2 cellular contexts compared by ENCODE assay signal in the genomic region with DNA sequence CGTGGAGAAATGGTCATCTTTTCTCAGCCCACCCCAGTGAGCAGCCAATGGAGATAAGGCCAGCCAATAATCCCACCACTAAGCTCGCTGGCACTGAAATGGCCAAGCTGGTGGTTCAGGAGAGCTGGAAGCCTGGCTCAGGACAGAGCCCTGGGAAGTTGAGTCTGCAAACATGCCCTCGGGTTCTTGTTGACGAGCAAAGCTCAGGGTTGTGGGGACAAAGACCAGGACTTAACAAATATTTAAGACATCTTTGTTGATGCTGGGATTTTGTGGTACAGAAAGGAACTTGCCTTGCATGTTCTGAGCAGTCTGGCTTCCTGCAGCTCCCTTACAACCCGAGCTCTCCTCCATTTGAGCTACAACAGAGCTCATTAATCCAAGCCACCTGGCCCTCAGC.
TF ChIP-seq lines count a peak whose summit lies in the region.

No MANE protein-coding gene starts in this region.

TF ChIP-seq in HepG2, 621 proteins besides CTCF, POLR2A, EP300 and RAD21 (continued from another document and continues in another):
- TF ChIP-seq ZNF766 (CRISPR knock-in tag; IDR thresholded peaks at IDR 0.05; ENCODE audit: borderline replicate concordance) (no peak), FOXA1 (IDR thresholded peaks at IDR 0.05) (no peak), FOXA1 (CRISPR knock-in tag; IDR thresholded peaks at IDR 0.05) (peak; percentile 35; the same call in 1 of the 2 replicates), SALL1 (CRISPR knock-in tag; IDR thresholded peaks at IDR 0.05) (peak; percentile 42; the same call in 1 of the 2 replicates), RXRB (CRISPR knock-in tag; IDR thresholded peaks at IDR 0.05; ENCODE audit: borderline replicate concordance) (0 out of 2 replicates have a peak, but pooled peaks have one; percentile 41), HNF4A (CRISPR knock-in tag; IDR thresholded peaks at IDR 0.05) (peak; percentile 93), HDAC1 (CRISPR knock-in tag; IDR thresholded peaks at IDR 0.05) (peak; percentile 20; the same call in 1 of the 2 replicates), ARID2 (CRISPR knock-in tag; IDR thresholded peaks at IDR 0.05; ENCODE audit: borderline replicate concordance) (no peak), ARID5B (CRISPR knock-in tag; IDR thresholded peaks at IDR 0.05) (peak; percentile 57), MTA1 (CRISPR knock-in tag; IDR thresholded peaks at IDR 0.05; ENCODE audit: borderline replicate concordance) (0 out of 2 replicates have a peak, but pooled peaks have one; percentile 47), ZNF777 (CRISPR knock-in tag; IDR thresholded peaks at IDR 0.05) (no peak), ZNF205 (CRISPR knock-in tag; IDR thresholded peaks at IDR 0.05) (no peak), FOXJ3 (CRISPR knock-in tag; IDR thresholded peaks at IDR 0.05; ENCODE audit: borderline replicate concordance) (0 out of 2 replicates have a peak, but pooled peaks have one; percentile 51), ESRRA (CRISPR knock-in tag; IDR thresholded peaks at IDR 0.05; ENCODE audit: low read depth) (0 out of 2 replicates have a peak, but pooled peaks have one; percentile 34), HNF4G (IDR thresholded peaks at IDR 0.05; ENCODE audit: borderline replicate concordance, low read depth, low read length) (no peak), HNF4G (CRISPR knock-in tag; IDR thresholded peaks at IDR 0.05; ENCODE audit: borderline replicate concordance, low read depth) (0 out of 2 replicates have a peak, but pooled peaks have one; percentile 37)
- TF ChIP-seq, protein P1, sequence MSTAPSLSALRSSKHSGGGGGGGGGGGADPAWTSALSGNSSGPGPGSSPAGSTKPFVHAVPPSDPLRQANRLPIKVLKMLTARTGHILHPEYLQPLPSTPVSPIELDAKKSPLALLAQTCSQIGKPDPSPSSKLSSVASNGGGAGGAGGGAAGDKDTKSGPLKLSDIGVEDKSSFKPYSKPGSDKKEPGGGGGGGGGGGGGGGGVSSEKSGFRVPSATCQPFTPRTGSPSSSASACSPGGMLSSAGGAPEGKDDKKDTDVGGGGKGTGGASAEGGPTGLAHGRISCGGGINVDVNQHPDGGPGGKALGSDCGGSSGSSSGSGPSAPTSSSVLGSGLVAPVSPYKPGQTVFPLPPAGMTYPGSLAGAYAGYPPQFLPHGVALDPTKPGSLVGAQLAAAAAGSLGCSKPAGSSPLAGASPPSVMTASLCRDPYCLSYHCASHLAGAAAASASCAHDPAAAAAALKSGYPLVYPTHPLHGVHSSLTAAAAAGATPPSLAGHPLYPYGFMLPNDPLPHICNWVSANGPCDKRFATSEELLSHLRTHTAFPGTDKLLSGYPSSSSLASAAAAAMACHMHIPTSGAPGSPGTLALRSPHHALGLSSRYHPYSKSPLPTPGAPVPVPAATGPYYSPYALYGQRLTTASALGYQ (CRISPR knock-in tag; IDR thresholded peaks at IDR 0.05), result no peak
- TF ChIP-seq, protein P2, sequence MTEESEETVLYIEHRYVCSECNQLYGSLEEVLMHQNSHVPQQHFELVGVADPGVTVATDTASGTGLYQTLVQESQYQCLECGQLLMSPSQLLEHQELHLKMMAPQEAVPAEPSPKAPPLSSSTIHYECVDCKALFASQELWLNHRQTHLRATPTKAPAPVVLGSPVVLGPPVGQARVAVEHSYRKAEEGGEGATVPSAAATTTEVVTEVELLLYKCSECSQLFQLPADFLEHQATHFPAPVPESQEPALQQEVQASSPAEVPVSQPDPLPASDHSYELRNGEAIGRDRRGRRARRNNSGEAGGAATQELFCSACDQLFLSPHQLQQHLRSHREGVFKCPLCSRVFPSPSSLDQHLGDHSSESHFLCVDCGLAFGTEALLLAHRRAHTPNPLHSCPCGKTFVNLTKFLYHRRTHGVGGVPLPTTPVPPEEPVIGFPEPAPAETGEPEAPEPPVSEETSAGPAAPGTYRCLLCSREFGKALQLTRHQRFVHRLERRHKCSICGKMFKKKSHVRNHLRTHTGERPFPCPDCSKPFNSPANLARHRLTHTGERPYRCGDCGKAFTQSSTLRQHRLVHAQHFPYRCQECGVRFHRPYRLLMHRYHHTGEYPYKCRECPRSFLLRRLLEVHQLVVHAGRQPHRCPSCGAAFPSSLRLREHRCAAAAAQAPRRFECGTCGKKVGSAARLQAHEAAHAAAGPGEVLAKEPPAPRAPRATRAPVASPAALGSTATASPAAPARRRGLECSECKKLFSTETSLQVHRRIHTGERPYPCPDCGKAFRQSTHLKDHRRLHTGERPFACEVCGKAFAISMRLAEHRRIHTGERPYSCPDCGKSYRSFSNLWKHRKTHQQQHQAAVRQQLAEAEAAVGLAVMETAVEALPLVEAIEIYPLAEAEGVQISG (CRISPR knock-in tag; IDR thresholded peaks at IDR 0.05), result 0 out of 2 replicates have a peak, but pooled peaks have one; percentile 19

TF ChIP-seq in liver, 16 proteins besides CTCF, POLR2A, EP300 and RAD21 (continued from another document):
- TF ChIP-seq NR2F2 (IDR thresholded peaks at IDR 0.05) (no peak), FOXA1 (IDR thresholded peaks at IDR 0.05) (peak; percentile 44), EGR1 (IDR thresholded peaks at IDR 0.05; ENCODE audit: low read depth in 2 of 2) (no peak), JUND (IDR thresholded peaks at IDR 0.05) (no peak), HNF4A (conservative IDR thresholded peaks at IDR 0.05) (peak; percentile 76 to 87), FOXA2 (IDR thresholded peaks at IDR 0.05) (no peak), SP1 (IDR thresholded peaks at IDR 0.05) (no peak), GABPA (IDR thresholded peaks at IDR 0.05 in 1 of 2, conservative IDR thresholded peaks at IDR 0.05 in 1 of 2) (no peak), YY1 (IDR thresholded peaks at IDR 0.05) (no peak), RXRA (IDR thresholded peaks at IDR 0.05) (peak in 1 of 2 donors; percentile 64)
- TF ChIP-seq, protein P3, sequence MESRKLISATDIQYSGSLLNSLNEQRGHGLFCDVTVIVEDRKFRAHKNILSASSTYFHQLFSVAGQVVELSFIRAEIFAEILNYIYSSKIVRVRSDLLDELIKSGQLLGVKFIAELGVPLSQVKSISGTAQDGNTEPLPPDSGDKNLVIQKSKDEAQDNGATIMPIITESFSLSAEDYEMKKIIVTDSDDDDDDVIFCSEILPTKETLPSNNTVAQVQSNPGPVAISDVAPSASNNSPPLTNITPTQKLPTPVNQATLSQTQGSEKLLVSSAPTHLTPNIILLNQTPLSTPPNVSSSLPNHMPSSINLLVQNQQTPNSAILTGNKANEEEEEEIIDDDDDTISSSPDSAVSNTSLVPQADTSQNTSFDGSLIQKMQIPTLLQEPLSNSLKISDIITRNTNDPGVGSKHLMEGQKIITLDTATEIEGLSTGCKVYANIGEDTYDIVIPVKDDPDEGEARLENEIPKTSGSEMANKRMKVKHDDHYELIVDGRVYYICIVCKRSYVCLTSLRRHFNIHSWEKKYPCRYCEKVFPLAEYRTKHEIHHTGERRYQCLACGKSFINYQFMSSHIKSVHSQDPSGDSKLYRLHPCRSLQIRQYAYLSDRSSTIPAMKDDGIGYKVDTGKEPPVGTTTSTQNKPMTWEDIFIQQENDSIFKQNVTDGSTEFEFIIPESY (IDR thresholded peaks at IDR 0.05), result no peak
- TF ChIP-seq, protein P4, sequence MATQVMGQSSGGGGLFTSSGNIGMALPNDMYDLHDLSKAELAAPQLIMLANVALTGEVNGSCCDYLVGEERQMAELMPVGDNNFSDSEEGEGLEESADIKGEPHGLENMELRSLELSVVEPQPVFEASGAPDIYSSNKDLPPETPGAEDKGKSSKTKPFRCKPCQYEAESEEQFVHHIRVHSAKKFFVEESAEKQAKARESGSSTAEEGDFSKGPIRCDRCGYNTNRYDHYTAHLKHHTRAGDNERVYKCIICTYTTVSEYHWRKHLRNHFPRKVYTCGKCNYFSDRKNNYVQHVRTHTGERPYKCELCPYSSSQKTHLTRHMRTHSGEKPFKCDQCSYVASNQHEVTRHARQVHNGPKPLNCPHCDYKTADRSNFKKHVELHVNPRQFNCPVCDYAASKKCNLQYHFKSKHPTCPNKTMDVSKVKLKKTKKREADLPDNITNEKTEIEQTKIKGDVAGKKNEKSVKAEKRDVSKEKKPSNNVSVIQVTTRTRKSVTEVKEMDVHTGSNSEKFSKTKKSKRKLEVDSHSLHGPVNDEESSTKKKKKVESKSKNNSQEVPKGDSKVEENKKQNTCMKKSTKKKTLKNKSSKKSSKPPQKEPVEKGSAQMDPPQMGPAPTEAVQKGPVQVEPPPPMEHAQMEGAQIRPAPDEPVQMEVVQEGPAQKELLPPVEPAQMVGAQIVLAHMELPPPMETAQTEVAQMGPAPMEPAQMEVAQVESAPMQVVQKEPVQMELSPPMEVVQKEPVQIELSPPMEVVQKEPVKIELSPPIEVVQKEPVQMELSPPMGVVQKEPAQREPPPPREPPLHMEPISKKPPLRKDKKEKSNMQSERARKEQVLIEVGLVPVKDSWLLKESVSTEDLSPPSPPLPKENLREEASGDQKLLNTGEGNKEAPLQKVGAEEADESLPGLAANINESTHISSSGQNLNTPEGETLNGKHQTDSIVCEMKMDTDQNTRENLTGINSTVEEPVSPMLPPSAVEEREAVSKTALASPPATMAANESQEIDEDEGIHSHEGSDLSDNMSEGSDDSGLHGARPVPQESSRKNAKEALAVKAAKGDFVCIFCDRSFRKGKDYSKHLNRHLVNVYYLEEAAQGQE (IDR thresholded peaks at IDR 0.05), result peak; percentile 11
TF ChIP-seq in liver: peak in this region for 4.
